In genomic region chr7:13449460-13449859, GRCh38 we compare ENCODE assay signal across 9 cellular contexts.
"Had no signal": no experiment of that assay in that cellular context is flagged by ENCODE, and none has a peak within 500 bp of the region (broad histone marks: within the 10 kb centered on the region; RNA-seq: fewer than 3 reads in every experiment).

No MANE protein-coding gene starts in this region.

- H3K27ac ChIP-seq: GM23248, HL-60 had no signal

- H3K4me3 ChIP-seq: GM23248, HAP-1 had no signal

- FAIRE-seq: HepG2 had no signal

- H3K4me1 ChIP-seq: HAP-1 had no signal

- ATAC-seq: HCT116, HepG2 had no signal

- DNase-seq: GM23248, GOT3, H7, HFFc6, KBM-7 had no signal

- H3K36me3 ChIP-seq: HAP-1 had no signal

- H3K9me3 ChIP-seq: HAP-1 had no signal
